12 cellular contexts compared by ENCODE assay signal in genomic region chr21:17598437-17598836, GRCh38. TPM values are rescaled to one million over a fixed set of nuclear protein-coding genes. Genes with fewer than 3 reads are reported as not detected.
DNase-seq lines count a peak whose midpoint lies in the region; ATAC-seq and FAIRE-seq lines count a peak whose summit lies in the region.
"Had no signal": no experiment of that assay in that cellular context is flagged by ENCODE, and none has a peak within 500 bp of the region (broad histone marks: within the 10 kb centered on the region; RNA-seq: fewer than 3 reads in every experiment).

No MANE protein-coding gene starts in this region.

- DNase-seq in GM18507 (ENCODE audit: extremely low spot score, insufficient read length, low read depth) (no peak), Right ventricle myocardium inferior (ENCODE audit: missing footprints) (no peak), trophoblast cell (no peak), NCI-H1048 (lab: John Stamatoyannopoulos, UW) (no peak), UCSD-AML1 (lab: John Stamatoyannopoulos, UW; ENCODE audit: unreplicated experiment) (no peak)
- DNase-seq: activated naive CD4-positive, alpha-beta T cell treated with anti-CD3 and anti-CD28 coated beads, Interleukin-2, amount 50 U/mL, for 16 hours; kidney; NCI-H2029 treated with DMSO at 0.1 percent for 48 hours had no signal

- no peak overlapping the region for H3K4ac ChIP-seq in trophoblast cell (ENCODE audit: low read depth, low read length)

- no peak overlapping the region for H4K91ac ChIP-seq in trophoblast cell (ENCODE audit: low read depth, low read length)

- no peaks in the 10 kb centered on the region for H3K27me3 ChIP-seq in trophoblast cell (ENCODE audit: insufficient read depth, low read length)

- no peak overlapping the region for H3K4me3 ChIP-seq in trophoblast cell (ENCODE audit: low read depth, low read length)

- H3K23ac ChIP-seq in trophoblast cell (ENCODE audit: low read length) = no peak overlapping the region

- peak; percentile 5 for FAIRE-seq in GM18507 (lab: Jason Lieb, UNC)
- FAIRE-seq: colon, kidney had no signal

- peaks cover 13 to 20% of the 10 kb centered on the region in 2 experiments for H3K36me3 ChIP-seq in trophoblast cell (ENCODE audit: control insufficient read depth in 1 of 2, insufficient read depth in 2 of 2, low read length in 2 of 2)

- H2BK120ac ChIP-seq in trophoblast cell (ENCODE audit: insufficient read depth, low read length, poor library complexity) = no peak overlapping the region

- no peak overlapping the region for H3K4me2 ChIP-seq in trophoblast cell (ENCODE audit: low read length)

- H3K79me2 ChIP-seq in trophoblast cell (ENCODE audit: control insufficient read depth, insufficient read depth, low read length, poor library complexity) = no peaks in the 10 kb centered on the region

- no peak overlapping the region for H3K27ac ChIP-seq in trophoblast cell (ENCODE audit: low read depth, low read length)

- H4K12ac ChIP-seq in trophoblast cell (ENCODE audit: low read depth, low read length) = no peak overlapping the region

- H2BK12ac ChIP-seq in trophoblast cell (ENCODE audit: low read length) = no peak overlapping the region

- no peak overlapping the region for H3K18ac ChIP-seq in trophoblast cell (ENCODE audit: low read length)

- intact Hi-C loops in Right ventricle myocardium inferior (cut with DNase I) = no loop called here

- H3K79me1 ChIP-seq in trophoblast cell (ENCODE audit: low read length) = no peaks in the 10 kb centered on the region

- ATAC-seq in GM19397 (IDR thresholded peaks at IDR 0.05; ENCODE audit: unreplicated experiment) (peak; percentile 67), HG02763 (IDR thresholded peaks at IDR 0.05; ENCODE audit: unreplicated experiment) (peak; percentile 80), HG03521 (IDR thresholded peaks at IDR 0.05; ENCODE audit: unreplicated experiment) (peak; percentile 73), Right ventricle myocardium inferior (no peak)

- H2AK5ac ChIP-seq in trophoblast cell (ENCODE audit: low read length) = no peak overlapping the region

- H3K9ac ChIP-seq in trophoblast cell (ENCODE audit: low read length) = no peak overlapping the region

- H3K4me1 ChIP-seq in trophoblast cell (ENCODE audit: control insufficient read depth in 1 of 2, insufficient read depth in 2 of 2, low read length in 2 of 2) = no peaks in the 10 kb centered on the region

- no peak overlapping the region for H4K8ac ChIP-seq in trophoblast cell (ENCODE audit: low read depth, low read length)

- WGBS in trophoblast cell (ENCODE audit: extremely low coverage, insufficient coverage, insufficient read length) = no CpG with 5 or more reads among the region's 3 CpGs

- H2BK5ac ChIP-seq in trophoblast cell (ENCODE audit: low read depth, low read length, poor library complexity) = no peak overlapping the region

- no peak overlapping the region for H2AFZ ChIP-seq in trophoblast cell (ENCODE audit: insufficient read depth, low read length, poor library complexity)

- H3K9me3 ChIP-seq in trophoblast cell (ENCODE audit: insufficient read depth, low read depth, low read length) = no peaks in the 10 kb centered on the region

- H3K14ac ChIP-seq in trophoblast cell (ENCODE audit: low read length) = no peak overlapping the region

RNA-seq across cellular contexts. Expression of gene BTG3, which starts 14.3 kb away (rescaled TPM):
- total RNA-seq in Right ventricle myocardium inferior = 4.9 TPM
- 93.4 and 94.2 TPM in 2 replicates for polyA plus RNA-seq in trophoblast cell (2013)
